1 cellular context compared by ENCODE assay signal in the genomic region with DNA sequence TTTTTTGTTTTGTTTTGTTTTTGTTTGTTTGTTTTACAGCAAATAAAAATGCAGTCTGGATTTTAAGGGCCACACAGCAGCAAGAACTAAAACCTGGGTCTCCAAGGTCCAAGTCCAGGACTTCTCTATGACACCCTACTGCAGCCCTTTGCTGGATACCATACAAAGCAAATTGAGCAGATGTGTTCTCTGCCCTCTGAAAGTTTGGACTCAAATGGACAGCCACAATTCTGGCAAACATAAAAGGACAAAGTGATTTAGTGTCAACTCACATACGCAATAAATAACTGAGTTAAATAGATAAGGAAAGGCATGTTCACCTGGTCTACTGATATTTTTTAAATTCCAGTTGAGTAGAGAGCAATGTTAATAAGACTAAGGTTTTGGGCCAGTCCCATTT.
TF ChIP-seq lines count a peak whose summit lies in the region.

No MANE protein-coding gene starts in this region.

TF ChIP-seq in HepG2, 621 proteins besides CTCF, POLR2A, EP300 and RAD21:
- TF ChIP-seq ZNF567 (CRISPR knock-in tag; IDR thresholded peaks at IDR 0.05; ENCODE audit: borderline replicate concordance) (no peak), GATAD2A (CRISPR knock-in tag; IDR thresholded peaks at IDR 0.05) (no peak), ZNF24 (IDR thresholded peaks at IDR 0.05) (no peak), ZNF280D (CRISPR knock-in tag; IDR thresholded peaks at IDR 0.05) (no peak), HNF4G (IDR thresholded peaks at IDR 0.05; ENCODE audit: borderline replicate concordance, low read depth, low read length) (peak; percentile 13; the same call in 1 of the 2 replicates), HNF4G (CRISPR knock-in tag; IDR thresholded peaks at IDR 0.05; ENCODE audit: borderline replicate concordance, low read depth) (no peak), GABPB1 (CRISPR knock-in tag; IDR thresholded peaks at IDR 0.05) (no peak), NPAS2 (CRISPR knock-in tag; IDR thresholded peaks at IDR 0.05; ENCODE audit: borderline replicate concordance) (no peak), ZNF737 (CRISPR knock-in tag; IDR thresholded peaks at IDR 0.05; ENCODE audit: borderline replicate concordance) (no peak), ZNF782 (CRISPR knock-in tag; IDR thresholded peaks at IDR 0.05; ENCODE audit: borderline replicate concordance) (no peak), ZFY (CRISPR knock-in tag; IDR thresholded peaks at IDR 0.05) (no peak), ZNF746 (CRISPR knock-in tag; IDR thresholded peaks at IDR 0.05) (no peak), TOE1 (CRISPR knock-in tag; IDR thresholded peaks at IDR 0.05) (no peak), CSRNP1 (CRISPR knock-in tag; IDR thresholded peaks at IDR 0.05) (no peak), ZNF839 (CRISPR knock-in tag; IDR thresholded peaks at IDR 0.05; ENCODE audit: borderline replicate concordance) (no peak), SMC3 (IDR thresholded peaks at IDR 0.05; ENCODE audit: low read length) (no peak), RFXAP (CRISPR knock-in tag; IDR thresholded peaks at IDR 0.05; ENCODE audit: borderline replicate concordance) (no peak), MYC (CRISPR knock-in tag; IDR thresholded peaks at IDR 0.05; ENCODE audit: borderline replicate concordance) (no peak), MED8 (CRISPR knock-in tag; IDR thresholded peaks at IDR 0.05; ENCODE audit: insufficient replicate concordance) (no peak), HIVEP1 (CRISPR knock-in tag; IDR thresholded peaks at IDR 0.05) (no peak), PRDM15 (CRISPR knock-in tag; IDR thresholded peaks at IDR 0.05) (peak; percentile 79; the same call in 1 of the 2 replicates), HNF4A (CRISPR knock-in tag; IDR thresholded peaks at IDR 0.05) (peak; percentile 17; the same call in 1 of the 2 replicates), ZNF460 (CRISPR knock-in tag; IDR thresholded peaks at IDR 0.05; ENCODE audit: borderline replicate concordance) (no peak)
- TF ChIP-seq, protein P1, sequence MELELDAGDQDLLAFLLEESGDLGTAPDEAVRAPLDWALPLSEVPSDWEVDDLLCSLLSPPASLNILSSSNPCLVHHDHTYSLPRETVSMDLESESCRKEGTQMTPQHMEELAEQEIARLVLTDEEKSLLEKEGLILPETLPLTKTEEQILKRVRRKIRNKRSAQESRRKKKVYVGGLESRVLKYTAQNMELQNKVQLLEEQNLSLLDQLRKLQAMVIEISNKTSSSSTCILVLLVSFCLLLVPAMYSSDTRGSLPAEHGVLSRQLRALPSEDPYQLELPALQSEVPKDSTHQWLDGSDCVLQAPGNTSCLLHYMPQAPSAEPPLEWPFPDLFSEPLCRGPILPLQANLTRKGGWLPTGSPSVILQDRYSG (CRISPR knock-in tag; IDR thresholded peaks at IDR 0.05): no peak
- TF ChIP-seq, protein P2, sequence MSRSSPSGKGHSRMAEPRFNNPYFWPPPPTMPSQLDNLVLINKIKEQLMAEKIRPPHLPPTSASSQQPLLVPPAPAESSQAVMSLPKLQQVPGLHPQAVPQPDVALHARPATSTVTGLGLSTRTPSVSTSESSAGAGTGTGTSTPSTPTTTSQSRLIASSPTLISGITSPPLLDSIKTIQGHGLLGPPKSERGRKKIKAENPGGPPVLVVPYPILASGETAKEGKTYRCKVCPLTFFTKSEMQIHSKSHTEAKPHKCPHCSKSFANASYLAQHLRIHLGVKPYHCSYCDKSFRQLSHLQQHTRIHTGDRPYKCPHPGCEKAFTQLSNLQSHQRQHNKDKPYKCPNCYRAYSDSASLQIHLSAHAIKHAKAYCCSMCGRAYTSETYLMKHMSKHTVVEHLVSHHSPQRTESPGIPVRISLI (CRISPR knock-in tag; IDR thresholded peaks at IDR 0.05; ENCODE audit: borderline replicate concordance): no peak
